ENCODE assay signal across 8 cellular contexts in genomic region chr14:81169711-81170103, GRCh38. TPM values are rescaled to one million over a fixed set of nuclear protein-coding genes. Genes with fewer than 3 reads are reported as not detected.
DNase-seq lines count a peak whose midpoint lies in the region; ATAC-seq and TF ChIP-seq lines count a peak whose summit lies in the region.

No MANE protein-coding gene starts in this region.

- H3K9ac ChIP-seq in OCI-LY3 (ENCODE audit: low read length) = peak overlapping the region; percentile 83

- H3K4me2 ChIP-seq in OCI-LY3 (ENCODE audit: low read length) = peak overlapping the region; percentile 89

- TF ChIP-seq CTCF in OCI-LY3 (IDR thresholded peaks at IDR 0.05; ENCODE audit: low read depth, low read length) = no peak

- H3K36me3 Mint-ChIP-seq in activated T-cell treated with anti-CD3 and anti-CD28 coated beads, Interleukin-2, amount 50 U/mL, for 4 hours (ENCODE audit: insufficient read depth) = no peaks in the 10 kb centered on the region
- H3K36me3 Mint-ChIP-seq in stimulated activated effector memory CD8-positive, alpha-beta T cell treated with anti-CD3 and anti-CD28 coated beads, Interleukin-12 subunit alpha, Interleukin-12 subunit beta, amount 100 ng/mL, for 72 hours = no peaks in the 10 kb centered on the region

- H3K9me3 ChIP-seq in OCI-LY3 (ENCODE audit: insufficient read depth, low read length) = no peaks in the 10 kb centered on the region

- no peaks in the 10 kb centered on the region for H3K36me3 ChIP-seq in OCI-LY3 (replicated peaks; ENCODE audit: low read depth, low read length)

- H3K27ac ChIP-seq in OCI-LY3 (ENCODE audit: low read length) = no peak overlapping the region; the same call in 1 of the 2 replicates
- peak overlapping the region; percentile 99 for H3K27ac ChIP-seq in layer of hippocampus (ENCODE audit: low read depth, low read length)

- H3K4me3 ChIP-seq in OCI-LY3 (ENCODE audit: low read length) = peak overlapping the region; percentile 78

- DNase-seq in activated T-cell treated with anti-CD3 and anti-CD28 coated beads, Interleukin-2, amount 50 U/mL, for 4 hours = no peak
- no peak for DNase-seq in activated T-cell treated with anti-CD3 and anti-CD28 coated beads, Interleukin-2, amount 50 U/mL, for 48 hours
- DNase-seq in cerebellar cortex (ENCODE audit: low spot score) = peak; percentile 68
- no peak for DNase-seq in stimulated activated effector memory CD8-positive, alpha-beta T cell treated with anti-CD3 and anti-CD28 coated beads, Interleukin-12 subunit alpha, Interleukin-12 subunit beta, amount 100 ng/mL, for 72 hours (ENCODE audit: low spot score in 2 of 2)
- DNase-seq in central memory CD4-positive, alpha-beta T cell = no peak

- peak overlapping the region; percentile 70 for H2AFZ ChIP-seq in OCI-LY3 (ENCODE audit: low read depth, low read length)

- no peaks in the 10 kb centered on the region for H3K27me3 Mint-ChIP-seq in activated T-cell treated with anti-CD3 and anti-CD28 coated beads, Interleukin-2, amount 50 U/mL, for 4 hours (ENCODE audit: low read depth)

- H3K27ac Mint-ChIP-seq in stimulated activated effector memory CD8-positive, alpha-beta T cell treated with anti-CD3 and anti-CD28 coated beads, Interleukin-12 subunit alpha, Interleukin-12 subunit beta, amount 100 ng/mL, for 72 hours = peak overlapping the region; percentile 85

- H3K4me1 Mint-ChIP-seq in activated T-cell treated with anti-CD3 and anti-CD28 coated beads, Interleukin-2, amount 50 U/mL, for 4 hours (ENCODE audit: low read depth) = peaks cover 23% of the 10 kb centered on the region
- peaks cover 20% of the 10 kb centered on the region for H3K4me1 Mint-ChIP-seq in stimulated activated effector memory CD8-positive, alpha-beta T cell treated with anti-CD3 and anti-CD28 coated beads, Interleukin-12 subunit alpha, Interleukin-12 subunit beta, amount 100 ng/mL, for 72 hours

- H3K27me3 ChIP-seq in OCI-LY3 (ENCODE audit: low read depth, low read length) = no peaks in the 10 kb centered on the region
- no peaks in the 10 kb centered on the region for H3K27me3 ChIP-seq in layer of hippocampus (ENCODE audit: control insufficient read depth, insufficient read depth, low read length)

- H3K4me3 Mint-ChIP-seq in activated T-cell treated with anti-CD3 and anti-CD28 coated beads, Interleukin-2, amount 50 U/mL, for 4 hours = peak overlapping the region; percentile 87
- peak overlapping the region; percentile 89 for H3K4me3 Mint-ChIP-seq in stimulated activated effector memory CD8-positive, alpha-beta T cell treated with anti-CD3 and anti-CD28 coated beads, Interleukin-12 subunit alpha, Interleukin-12 subunit beta, amount 100 ng/mL, for 72 hours

- H3K79me2 ChIP-seq in OCI-LY3 (ENCODE audit: low read length) = no peaks in the 10 kb centered on the region

- peaks cover 35% of the 10 kb centered on the region for H3K4me1 ChIP-seq in OCI-LY3 (ENCODE audit: low read length)

- H4K20me1 ChIP-seq in OCI-LY3 (ENCODE audit: insufficient read depth, low read length) = 0 out of 2 replicates have a peak, but pooled peaks cover 4% of the 10 kb centered on the region

- no peaks in the 10 kb centered on the region for H3K9me3 Mint-ChIP-seq in activated T-cell treated with anti-CD3 and anti-CD28 coated beads, Interleukin-2, amount 50 U/mL, for 4 hours
- H3K9me3 Mint-ChIP-seq in stimulated activated effector memory CD8-positive, alpha-beta T cell treated with anti-CD3 and anti-CD28 coated beads, Interleukin-12 subunit alpha, Interleukin-12 subunit beta, amount 100 ng/mL, for 72 hours = no peaks in the 10 kb centered on the region

- ATAC-seq in activated T-cell treated with anti-CD3 and anti-CD28 coated beads, Interleukin-2, amount 50 U/mL, for 4 hours = peak; percentile 8 to 15
- ATAC-seq in HG02678 (IDR thresholded peaks at IDR 0.05; ENCODE audit: unreplicated experiment) = peak; percentile 21
- ATAC-seq in stimulated activated effector memory CD8-positive, alpha-beta T cell treated with anti-CD3 and anti-CD28 coated beads, Interleukin-12 subunit alpha, Interleukin-12 subunit beta, amount 100 ng/mL, for 72 hours = peak; percentile 19

RNA-seq across cellular contexts. Expression of gene GTF2A1, which starts 51.1 kb away (rescaled TPM):
- total RNA-seq in activated T-cell treated with anti-CD3 and anti-CD28 coated beads, Interleukin-2, amount 50 U/mL, for 4 hours = 10 to 100 TPM; 42.8 to 44.4 (median 43.4) TPM
